ENCODE assay signal across 12 cellular contexts in the genomic region with DNA sequence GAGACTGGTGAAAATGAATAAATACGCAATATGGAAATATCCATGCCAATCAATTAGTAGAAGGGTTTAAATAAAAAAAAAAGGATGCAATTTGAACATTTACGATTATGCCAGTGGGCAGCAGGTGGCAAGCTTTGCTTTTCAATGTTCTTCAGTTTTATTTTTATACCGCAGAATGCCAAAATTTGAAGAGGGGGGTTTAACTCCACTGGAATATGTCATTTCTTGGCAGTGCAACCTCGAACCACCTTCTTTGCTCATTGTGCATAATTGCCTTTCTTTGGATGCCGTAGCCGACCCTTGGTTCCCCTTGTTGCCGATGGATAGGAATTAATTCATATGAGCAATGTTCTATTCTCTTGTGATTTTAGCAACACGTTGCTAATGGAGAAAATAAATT.
DNase-seq lines count a peak whose midpoint lies in the region; ATAC-seq and TF ChIP-seq lines count a peak whose summit lies in the region.
"Had no signal": no experiment of that assay in that cellular context is flagged by ENCODE, and none has a peak within 500 bp of the region (broad histone marks: within the 10 kb centered on the region; RNA-seq: fewer than 3 reads in every experiment).

No MANE protein-coding gene starts in this region.

- peak; percentile 65 for DNase-seq in ELR (ENCODE audit: low read depth)
- DNase-seq in Peyer's patch, result no peak
- DNase-seq in fibroblast of peridontal ligament (ENCODE audit: extremely low read depth), result peak; percentile 87
- DNase-seq in putamen (ENCODE audit: low spot score), result peak; percentile 34
- no peak for DNase-seq in COLO668 (lab: John Stamatoyannopoulos, UW; ENCODE audit: unreplicated experiment)
- no peak for DNase-seq in activated CD4-positive, alpha-beta T cell treated with anti-CD3 and anti-CD28 coated beads, Interleukin-2, amount 50 U/mL, for 4 hours
- DNase-seq: activated CD8-positive, alpha-beta memory T cell treated with anti-CD3 and anti-CD28 coated beads for 24 hours; NCI-H146; upper lobe of left lung had no signal

- H3K9me3 ChIP-seq in Peyer's patch, result no peaks in the 10 kb centered on the region
- H3K9me3 ChIP-seq: upper lobe of left lung had no signal

- no peaks in the 10 kb centered on the region for H3K36me3 ChIP-seq in Peyer's patch
- H3K36me3 ChIP-seq: upper lobe of left lung had no signal

- H3K4me1 ChIP-seq in Peyer's patch, result no peaks in the 10 kb centered on the region

- no peak for ATAC-seq in HG02798 (IDR thresholded peaks at IDR 0.05; ENCODE audit: poor library complexity, unreplicated experiment)
- ATAC-seq in GM21529 (IDR thresholded peaks at IDR 0.05; ENCODE audit: unreplicated experiment), result no peak

- H3K27me3 ChIP-seq in Peyer's patch, result no peaks in the 10 kb centered on the region
- H3K27me3 ChIP-seq: upper lobe of left lung had no signal

- TF ChIP-seq POLR2A in Peyer's patch (IDR thresholded peaks at IDR 0.05), result no peak

- peak in 4 of 6 experiments; percentile 12 to 32 (median 30) for TF ChIP-seq CTCF in Peyer's patch (IDR thresholded peaks at IDR 0.05)

- no peak overlapping the region for H3K4me3 ChIP-seq in Peyer's patch
- H3K4me3 ChIP-seq: skin epidermis, upper lobe of left lung had no signal

- peak overlapping the region in 1 of 4 donors; percentile 22 for H3K27ac ChIP-seq in Peyer's patch
- H3K27ac ChIP-seq: skin epidermis, upper lobe of left lung had no signal

Comparison
In these comparisons a context has a peak if more than half of its experiments do, and no peak if none do; other contexts are left out.
1. DNase-seq: peak in ELR (single experiment), fibroblast of peridontal ligament (single experiment) and putamen (single experiment); none in Peyer's patch (0 of 3), COLO668 (single experiment) and activated CD4-positive, alpha-beta T cell treated with anti-CD3 and anti-CD28 coated beads, Interleukin-2, amount 50 U/mL, for 4 hours (0 of 2).